ENCODE assay signal across 26 cellular contexts in genomic region chr4:138088449-138089208, GRCh38.
"Had no signal": no experiment of that assay in that cellular context is flagged by ENCODE, and none has a peak within 500 bp of the region (broad histone marks: within the 10 kb centered on the region; RNA-seq: fewer than 3 reads in every experiment).

No MANE protein-coding gene starts in this region.

- H3K27me3 ChIP-seq: left lung, neural progenitor cell, ovary, right atrium auricular region, right lobe of liver, stomach, tibial artery, upper lobe of right lung had no signal

- H3K4me3 Mint-ChIP-seq: mesothelial cell of epicardium, naive B cell, natural killer cell, nephron progenitor cell, neural progenitor cell had no signal

- H3K4me1 Mint-ChIP-seq: naive B cell, natural killer cell had no signal

- H3K9me3 Mint-ChIP-seq: naive B cell, nephron progenitor cell had no signal

- H3K27ac Mint-ChIP-seq: naive B cell, natural killer cell, neural progenitor cell, progenitor cell of endocrine pancreas had no signal

- H3K4me1 ChIP-seq: left lung, lower lobe of right lung, right lobe of liver, upper lobe of right lung had no signal

- H3K27me3 Mint-ChIP-seq: progenitor cell of endocrine pancreas had no signal

- H3K36me3 ChIP-seq: left lung, lower lobe of right lung, neural progenitor cell, ovary, right atrium auricular region, right lobe of liver, stomach, thoracic aorta, tibial artery, upper lobe of right lung had no signal

- H3K27ac ChIP-seq: left lung, lower lobe of right lung, neural progenitor cell, ovary, right lobe of liver, stomach, thoracic aorta, upper lobe of right lung had no signal

- ATAC-seq: left colon, left lung, lower lobe of right lung, natural killer cell, right lobe of liver, upper lobe of right lung had no signal

- DNase-seq: head of caudate nucleus; hippocampal formation; left colon; lower lobe of right lung; mammary epithelial cell; mesendoderm; naive B cell; natural killer cell; nephron progenitor cell; ovary; right lobe of liver; stimulated activated CD4-positive, alpha-beta T cell treated with anti-CD3 and anti-CD28 coated beads, Interleukin-12 subunit alpha, Interleukin-12 subunit beta, amount 100 ng/mL, for 4 hours; stimulated activated CD4-positive, alpha-beta T cell treated with anti-CD3 and anti-CD28 coated beads, Interleukin-15, amount 100 ng/mL, for 24 hours; stimulated activated CD4-positive, alpha-beta T cell treated with anti-CD3 and anti-CD28 coated beads, Interleukin-2, amount 100 ng/mL, for 24 hours; stimulated activated CD4-positive, alpha-beta T cell treated with anti-CD3 and anti-CD28 coated beads, Interleukin-4, amount 100 ng/mL, for 1 hour; stimulated activated naive CD4-positive, alpha-beta T cell; stomach; tibial artery; upper lobe of right lung had no signal

- H3K4me2 ChIP-seq: neural progenitor cell, smooth muscle cell had no signal

- H2AFZ ChIP-seq: neural progenitor cell had no signal

- H3K4me3 ChIP-seq: left lung, lower lobe of right lung, neural progenitor cell, ovary, right atrium auricular region, right lobe of liver, smooth muscle cell, stomach, thoracic aorta, tibial artery, upper lobe of right lung had no signal

- H3K36me3 Mint-ChIP-seq: mesothelial cell of epicardium, naive B cell, natural killer cell, neural progenitor cell had no signal

- H3K9ac ChIP-seq: neural progenitor cell had no signal

- H3K9me3 ChIP-seq: left lung, lower lobe of right lung, ovary, right atrium auricular region, right lobe of liver, stomach, thoracic aorta, tibial artery, upper lobe of right lung had no signal
